ENCODE assay signal across 1 cellular context in the genomic region with DNA sequence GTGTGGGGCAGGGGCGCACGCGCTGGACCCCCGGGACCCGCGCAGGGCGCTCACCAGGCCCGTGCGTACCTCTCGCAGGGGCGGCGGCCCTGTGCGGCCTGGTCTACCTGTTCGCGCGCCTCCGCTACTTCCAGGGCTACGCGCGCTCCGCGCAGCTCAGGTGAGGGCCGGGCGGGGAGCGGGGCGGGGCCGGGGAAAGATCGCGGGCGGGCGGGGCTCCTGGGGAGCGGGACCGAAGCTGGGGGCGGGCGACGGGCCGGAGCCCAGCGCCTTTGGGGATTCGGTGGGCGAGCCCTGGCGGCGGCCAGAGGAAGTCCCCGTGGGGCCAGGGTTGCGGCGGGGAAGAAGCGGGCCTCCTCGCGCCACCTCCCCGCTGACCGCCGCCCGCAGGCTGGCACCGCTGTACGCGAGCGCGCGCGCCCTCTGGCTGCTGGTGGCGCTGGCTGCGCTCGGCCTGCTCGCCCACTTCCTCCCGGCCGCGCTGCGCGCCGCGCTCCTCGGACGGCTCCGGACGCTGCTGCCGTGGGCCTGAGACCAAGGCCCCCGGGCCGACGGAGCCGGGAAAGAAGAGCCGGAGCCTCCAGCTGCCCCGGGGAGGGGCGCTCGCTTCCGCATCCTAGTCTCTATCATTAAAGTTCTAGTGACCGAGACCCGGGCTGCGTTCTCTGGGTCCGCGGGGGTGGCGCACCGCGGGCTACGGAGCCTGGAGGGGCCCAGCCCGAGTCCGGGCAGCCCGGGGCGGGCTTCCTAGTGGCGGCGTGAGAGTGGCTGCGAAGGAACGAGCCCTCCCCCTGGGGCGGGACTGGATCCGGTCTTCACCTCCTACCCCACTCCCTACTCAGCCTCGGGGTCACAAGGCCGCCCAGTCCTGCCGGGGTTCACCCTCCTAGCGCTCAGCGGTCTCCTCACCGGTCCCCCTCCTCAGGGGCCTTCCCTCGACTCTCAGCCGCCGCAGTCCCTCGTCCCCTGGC.
TF ChIP-seq lines count a peak whose summit lies in the region.

No MANE protein-coding gene starts in this region.

TF ChIP-seq in HepG2, 621 proteins besides CTCF, POLR2A, EP300 and RAD21 (continued from another document and continues in another):
- TF ChIP-seq, protein P1, sequence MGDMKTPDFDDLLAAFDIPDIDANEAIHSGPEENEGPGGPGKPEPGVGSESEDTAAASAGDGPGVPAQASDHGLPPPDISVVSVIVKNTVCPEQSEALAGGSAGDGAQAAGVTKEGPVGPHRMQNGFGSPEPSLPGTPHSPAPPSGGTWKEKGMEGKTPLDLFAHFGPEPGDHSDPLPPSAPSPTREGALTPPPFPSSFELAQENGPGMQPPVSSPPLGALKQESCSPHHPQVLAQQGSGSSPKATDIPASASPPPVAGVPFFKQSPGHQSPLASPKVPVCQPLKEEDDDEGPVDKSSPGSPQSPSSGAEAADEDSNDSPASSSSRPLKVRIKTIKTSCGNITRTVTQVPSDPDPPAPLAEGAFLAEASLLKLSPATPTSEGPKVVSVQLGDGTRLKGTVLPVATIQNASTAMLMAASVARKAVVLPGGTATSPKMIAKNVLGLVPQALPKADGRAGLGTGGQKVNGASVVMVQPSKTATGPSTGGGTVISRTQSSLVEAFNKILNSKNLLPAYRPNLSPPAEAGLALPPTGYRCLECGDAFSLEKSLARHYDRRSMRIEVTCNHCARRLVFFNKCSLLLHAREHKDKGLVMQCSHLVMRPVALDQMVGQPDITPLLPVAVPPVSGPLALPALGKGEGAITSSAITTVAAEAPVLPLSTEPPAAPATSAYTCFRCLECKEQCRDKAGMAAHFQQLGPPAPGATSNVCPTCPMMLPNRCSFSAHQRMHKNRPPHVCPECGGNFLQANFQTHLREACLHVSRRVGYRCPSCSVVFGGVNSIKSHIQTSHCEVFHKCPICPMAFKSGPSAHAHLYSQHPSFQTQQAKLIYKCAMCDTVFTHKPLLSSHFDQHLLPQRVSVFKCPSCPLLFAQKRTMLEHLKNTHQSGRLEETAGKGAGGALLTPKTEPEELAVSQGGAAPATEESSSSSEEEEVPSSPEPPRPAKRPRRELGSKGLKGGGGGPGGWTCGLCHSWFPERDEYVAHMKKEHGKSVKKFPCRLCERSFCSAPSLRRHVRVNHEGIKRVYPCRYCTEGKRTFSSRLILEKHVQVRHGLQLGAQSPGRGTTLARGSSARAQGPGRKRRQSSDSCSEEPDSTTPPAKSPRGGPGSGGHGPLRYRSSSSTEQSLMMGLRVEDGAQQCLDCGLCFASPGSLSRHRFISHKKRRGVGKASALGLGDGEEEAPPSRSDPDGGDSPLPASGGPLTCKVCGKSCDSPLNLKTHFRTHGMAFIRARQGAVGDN (CRISPR knock-in tag; IDR thresholded peaks at IDR 0.05) = peak; percentile 73
- TF ChIP-seq ZNF549 (CRISPR knock-in tag; IDR thresholded peaks at IDR 0.05) (no peak), FOSL2 (CRISPR knock-in tag; IDR thresholded peaks at IDR 0.05) (no peak), ARNTL (CRISPR knock-in tag; IDR thresholded peaks at IDR 0.05) (no peak), SMYD3 (CRISPR knock-in tag; IDR thresholded peaks at IDR 0.05) (no peak), PRPF4 (IDR thresholded peaks at IDR 0.05; ENCODE audit: low read depth, low read length, poor library complexity, severe bottlenecking) (no peak), ZBTB42 (CRISPR knock-in tag; IDR thresholded peaks at IDR 0.05) (no peak), ZNF136 (CRISPR knock-in tag; IDR thresholded peaks at IDR 0.05; ENCODE audit: low read depth) (no peak), MED13 (CRISPR knock-in tag; IDR thresholded peaks at IDR 0.05) (no peak; the same call in 1 of the 2 replicates), ZHX1 (CRISPR knock-in tag; IDR thresholded peaks at IDR 0.05; ENCODE audit: low read depth) (no peak), ZNF772 (CRISPR knock-in tag; IDR thresholded peaks at IDR 0.05) (peak; percentile 9; the same call in 1 of the 2 replicates), BCLAF1 (IDR thresholded peaks at IDR 0.05) (no peak), ZSCAN29 (CRISPR knock-in tag; conservative IDR thresholded peaks at IDR 0.05) (no peak), MIXL1 (CRISPR knock-in tag; IDR thresholded peaks at IDR 0.05) (no peak), SRSF9 (IDR thresholded peaks at IDR 0.05; ENCODE audit: borderline replicate concordance, insufficient read depth, low read depth, low read length, poor library complexity, severe bottlenecking) (no peak), KIAA2018 (CRISPR knock-in tag; IDR thresholded peaks at IDR 0.05; ENCODE audit: borderline replicate concordance) (no peak), DR1 (CRISPR knock-in tag; IDR thresholded peaks at IDR 0.05) (no peak), RXRA (CRISPR knock-in tag; IDR thresholded peaks at IDR 0.05) (peak; percentile 56), U2AF1 (optimal IDR thresholded peaks at IDR 0.05; ENCODE audit: low read depth, low read length) (no peak), TOPORS (CRISPR knock-in tag; IDR thresholded peaks at IDR 0.05) (no peak), MTF2 (CRISPR knock-in tag; IDR thresholded peaks at IDR 0.05; ENCODE audit: borderline replicate concordance) (no peak), ZNF496 (CRISPR knock-in tag; IDR thresholded peaks at IDR 0.05; ENCODE audit: insufficient replicate concordance) (no peak), MEIS2 (CRISPR knock-in tag; IDR thresholded peaks at IDR 0.05) (peak; percentile 53; the same call in 1 of the 2 replicates), REPIN1 (CRISPR knock-in tag; IDR thresholded peaks at IDR 0.05; ENCODE audit: borderline replicate concordance, low read depth) (no peak), FOXC1 (CRISPR knock-in tag; IDR thresholded peaks at IDR 0.05; ENCODE audit: borderline replicate concordance) (no peak), CAMTA2 (CRISPR knock-in tag; IDR thresholded peaks at IDR 0.05; ENCODE audit: borderline replicate concordance) (peak; percentile 20; the same call in 1 of the 2 replicates), CEBPZ (IDR thresholded peaks at IDR 0.05; ENCODE audit: low read length) (no peak), ZNF577 (CRISPR knock-in tag; IDR thresholded peaks at IDR 0.05; ENCODE audit: borderline replicate concordance, low read depth) (no peak), ZSCAN20 (CRISPR knock-in tag; IDR thresholded peaks at IDR 0.05; ENCODE audit: borderline replicate concordance) (peak; percentile 89)
- TF ChIP-seq, protein P2, sequence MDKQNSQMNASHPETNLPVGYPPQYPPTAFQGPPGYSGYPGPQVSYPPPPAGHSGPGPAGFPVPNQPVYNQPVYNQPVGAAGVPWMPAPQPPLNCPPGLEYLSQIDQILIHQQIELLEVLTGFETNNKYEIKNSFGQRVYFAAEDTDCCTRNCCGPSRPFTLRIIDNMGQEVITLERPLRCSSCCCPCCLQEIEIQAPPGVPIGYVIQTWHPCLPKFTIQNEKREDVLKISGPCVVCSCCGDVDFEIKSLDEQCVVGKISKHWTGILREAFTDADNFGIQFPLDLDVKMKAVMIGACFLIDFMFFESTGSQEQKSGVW (CRISPR knock-in tag; IDR thresholded peaks at IDR 0.05; ENCODE audit: borderline replicate concordance) = no peak
